ENCODE assay signal across 1 cellular context in the genomic region with DNA sequence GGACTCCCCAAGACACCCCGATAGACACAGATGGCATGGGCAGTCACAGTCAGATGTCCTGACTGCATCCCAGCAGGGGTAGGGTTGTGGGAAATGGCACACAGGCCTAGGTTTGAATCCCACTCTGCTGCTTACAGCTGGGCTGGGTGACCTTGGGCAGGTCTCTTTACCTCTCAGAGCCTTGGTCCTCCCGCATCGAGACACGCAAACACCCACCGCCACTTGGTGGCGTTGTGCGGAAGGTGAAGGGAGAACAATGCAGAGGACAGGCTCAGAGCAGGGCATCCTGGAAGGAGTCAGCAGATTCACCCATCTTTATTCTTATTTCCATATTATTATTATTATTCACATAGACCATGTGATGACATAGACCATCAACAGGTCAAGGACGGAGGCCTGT.
TF ChIP-seq lines count a peak whose summit lies in the region.

No MANE protein-coding gene starts in this region.

TF ChIP-seq in A549, 52 proteins besides CTCF, POLR2A, EP300 and RAD21 (continued from another document):
- TF ChIP-seq, protein P1, sequence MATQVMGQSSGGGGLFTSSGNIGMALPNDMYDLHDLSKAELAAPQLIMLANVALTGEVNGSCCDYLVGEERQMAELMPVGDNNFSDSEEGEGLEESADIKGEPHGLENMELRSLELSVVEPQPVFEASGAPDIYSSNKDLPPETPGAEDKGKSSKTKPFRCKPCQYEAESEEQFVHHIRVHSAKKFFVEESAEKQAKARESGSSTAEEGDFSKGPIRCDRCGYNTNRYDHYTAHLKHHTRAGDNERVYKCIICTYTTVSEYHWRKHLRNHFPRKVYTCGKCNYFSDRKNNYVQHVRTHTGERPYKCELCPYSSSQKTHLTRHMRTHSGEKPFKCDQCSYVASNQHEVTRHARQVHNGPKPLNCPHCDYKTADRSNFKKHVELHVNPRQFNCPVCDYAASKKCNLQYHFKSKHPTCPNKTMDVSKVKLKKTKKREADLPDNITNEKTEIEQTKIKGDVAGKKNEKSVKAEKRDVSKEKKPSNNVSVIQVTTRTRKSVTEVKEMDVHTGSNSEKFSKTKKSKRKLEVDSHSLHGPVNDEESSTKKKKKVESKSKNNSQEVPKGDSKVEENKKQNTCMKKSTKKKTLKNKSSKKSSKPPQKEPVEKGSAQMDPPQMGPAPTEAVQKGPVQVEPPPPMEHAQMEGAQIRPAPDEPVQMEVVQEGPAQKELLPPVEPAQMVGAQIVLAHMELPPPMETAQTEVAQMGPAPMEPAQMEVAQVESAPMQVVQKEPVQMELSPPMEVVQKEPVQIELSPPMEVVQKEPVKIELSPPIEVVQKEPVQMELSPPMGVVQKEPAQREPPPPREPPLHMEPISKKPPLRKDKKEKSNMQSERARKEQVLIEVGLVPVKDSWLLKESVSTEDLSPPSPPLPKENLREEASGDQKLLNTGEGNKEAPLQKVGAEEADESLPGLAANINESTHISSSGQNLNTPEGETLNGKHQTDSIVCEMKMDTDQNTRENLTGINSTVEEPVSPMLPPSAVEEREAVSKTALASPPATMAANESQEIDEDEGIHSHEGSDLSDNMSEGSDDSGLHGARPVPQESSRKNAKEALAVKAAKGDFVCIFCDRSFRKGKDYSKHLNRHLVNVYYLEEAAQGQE (IDR thresholded peaks at IDR 0.05): peak; percentile 28; the same call in 1 of the 2 replicates
